Comparison of ENCODE assay signal across 10 cellular contexts in genomic region chr2:60925994-60926750, GRCh38. TPM values are rescaled to one million over a fixed set of nuclear protein-coding genes. Genes with fewer than 3 reads are reported as not detected.
DNase-seq lines count a peak whose midpoint lies in the region; ATAC-seq and TF ChIP-seq lines count a peak whose summit lies in the region.
"Had no signal": no experiment of that assay in that cellular context is flagged by ENCODE, and none has a peak within 500 bp of the region (broad histone marks: within the 10 kb centered on the region; RNA-seq: fewer than 3 reads in every experiment).

No MANE protein-coding gene starts in this region.

- no peaks in the 10 kb centered on the region for H3K9me3 Mint-ChIP-seq in mesothelial cell of epicardium
- H3K9me3 Mint-ChIP-seq in activated CD8-positive, alpha-beta T cell treated with anti-CD3 and anti-CD28 coated beads, Interleukin-2, amount 10 ng/mL, durations not matched to agents 7 days and 5 days (ENCODE audit: insufficient read depth), result no peaks in the 10 kb centered on the region

- intact Hi-C loops in body of pancreas (cut with DNase I), result no loop called here

- no peaks in the 10 kb centered on the region for H3K27me3 Mint-ChIP-seq in mesothelial cell of epicardium (ENCODE audit: low read depth)
- no peaks in the 10 kb centered on the region for H3K27me3 Mint-ChIP-seq in activated CD8-positive, alpha-beta T cell treated with anti-CD3 and anti-CD28 coated beads, Interleukin-2, amount 10 ng/mL, durations not matched to agents 7 days and 5 days (ENCODE audit: low read depth)

- H3K9me3 ChIP-seq in body of pancreas, result no peaks in the 10 kb centered on the region

- H3K36me3 ChIP-seq in body of pancreas (replicated peaks in 1 of 2; ENCODE audit: insufficient read depth in 1 of 2, low read depth in 2 of 2), result peaks cover 6 to 17% of the 10 kb centered on the region in 2 donors

- POLR2A ChIA-PET in activated CD8-positive, alpha-beta T cell treated with anti-CD3 and anti-CD28 coated beads, Interleukin-2, amount 10 ng/mL, durations not matched to agents 7 days and 5 days (lab: Charles Lee), result no interaction called here

- H3K4me1 Mint-ChIP-seq in mesothelial cell of epicardium, result peaks cover 20% of the 10 kb centered on the region
- H3K4me1 Mint-ChIP-seq in activated CD8-positive, alpha-beta T cell treated with anti-CD3 and anti-CD28 coated beads, Interleukin-2, amount 10 ng/mL, durations not matched to agents 7 days and 5 days (ENCODE audit: low read depth), result peaks cover 13% of the 10 kb centered on the region

- 71 to 85% methylated on average over 7 of the region's 7 CpGs for WGBS in body of pancreas, 2 donors

- CTCF ChIA-PET in activated CD8-positive, alpha-beta T cell treated with anti-CD3 and anti-CD28 coated beads, Interleukin-2, amount 10 ng/mL, durations not matched to agents 7 days and 5 days (lab: Charles Lee), result interaction anchor here (1.3 to 1.6 kb wide), 2 partner anchors 32 to 72 kb away, joined by 3 to 4 read pairs; no protein-coding TSS in a partner anchor

- peaks cover 6% of the 10 kb centered on the region for H3K4me1 ChIP-seq in body of pancreas

- peak overlapping the region in 1 of 4 donors; percentile 29 for H3K27ac ChIP-seq in body of pancreas

- H3K27ac Mint-ChIP-seq in mesothelial cell of epicardium, result peak overlapping the region; percentile 93
- H3K27ac Mint-ChIP-seq in activated CD8-positive, alpha-beta T cell treated with anti-CD3 and anti-CD28 coated beads, Interleukin-2, amount 10 ng/mL, durations not matched to agents 7 days and 5 days, result no peak overlapping the region

- no peak overlapping the region for H3K4me3 Mint-ChIP-seq in mesothelial cell of epicardium
- H3K4me3 Mint-ChIP-seq in activated CD8-positive, alpha-beta T cell treated with anti-CD3 and anti-CD28 coated beads, Interleukin-2, amount 10 ng/mL, durations not matched to agents 7 days and 5 days, result no peak overlapping the region

- H3K36me3 Mint-ChIP-seq in mesothelial cell of epicardium, result peaks cover 27% of the 10 kb centered on the region
- H3K36me3 Mint-ChIP-seq in activated CD8-positive, alpha-beta T cell treated with anti-CD3 and anti-CD28 coated beads, Interleukin-2, amount 10 ng/mL, durations not matched to agents 7 days and 5 days (ENCODE audit: low read depth), result peaks cover 42% of the 10 kb centered on the region

- TF ChIP-seq POLR2A in body of pancreas (IDR thresholded peaks at IDR 0.05), result no peak

- TF ChIP-seq CTCF in body of pancreas (IDR thresholded peaks at IDR 0.05) (no peak), mesothelial cell of epicardium (IDR thresholded peaks at IDR 0.05; ENCODE audit: unreplicated experiment) (no peak)

- no peak overlapping the region for H3K4me3 ChIP-seq in body of pancreas

- peak; percentile 59 for DNase-seq in NCI-H1105 treated with DMSO at 0.1 percent for 48 hours (lab: John Stamatoyannopoulos, UW)
- DNase-seq in NCI-H1105 (lab: John Stamatoyannopoulos, UW), result no peak
- peak; percentile 49 for DNase-seq in M059J (ENCODE audit: low read depth)
- DNase-seq in body of pancreas, result no peak
- DNase-seq in mesothelial cell of epicardium (ENCODE audit: low spot score in 2 of 2, unreplicated experiment in 2 of 2), result no peak
- no peak for DNase-seq in stimulated activated CD4-positive, alpha-beta T cell treated with anti-CD3 and anti-CD28 coated beads, Interleukin-1b, Interleukin-23, amount 100 ng/mL, for 48 hours
- DNase-seq in activated CD8-positive, alpha-beta T cell treated with anti-CD3 and anti-CD28 coated beads, Interleukin-2, amount 10 ng/mL, durations not matched to agents 7 days and 5 days, result no peak
- no peak for DNase-seq in NCI-H1092 treated with DMSO at 0.1 percent for 48 hours (lab: John Stamatoyannopoulos, UW)
- DNase-seq: NCI-H2227 treated with DMSO at 0.1 percent for 48 hours, right cardiac atrium had no signal

- no peaks in the 10 kb centered on the region for H3K27me3 ChIP-seq in body of pancreas

- ATAC-seq in body of pancreas, result peak; percentile 21
- ATAC-seq in activated CD8-positive, alpha-beta T cell treated with anti-CD3 and anti-CD28 coated beads, Interleukin-2, amount 10 ng/mL, durations not matched to agents 7 days and 5 days, result no peak
- ATAC-seq: right cardiac atrium had no signal

RNA-seq across cellular contexts. Expression of gene REL, which starts 44.8 kb away (rescaled TPM):
- total RNA-seq in M059J (2014; rRNA removed; shearing (Covaris generic)), result 1.4 and 3.7 TPM in 2 replicates
- 10 to 100 TPM; 10.4 to 11.2 TPM for total RNA-seq in body of pancreas
- total RNA-seq in mesothelial cell of epicardium, result 27.8 to 29.8 TPM (median 29.4 TPM) in 3 replicates
- total RNA-seq in activated CD8-positive, alpha-beta T cell treated with anti-CD3 and anti-CD28 coated beads, Interleukin-2, amount 10 ng/mL, durations not matched to agents 7 days and 5 days, result 10 to 100 TPM; 20.1 to 21.6 TPM

Comparison
In these comparisons a context has a peak if more than half of its experiments do, and no peak if none do; other contexts are left out.
1. DNase-seq: peak in NCI-H1105 treated with DMSO at 0.1 percent for 48 hours (single experiment) and M059J (single experiment); none in NCI-H1105 (single experiment), body of pancreas (0 of 4), mesothelial cell of epicardium (0 of 2), stimulated activated CD4-positive, alpha-beta T cell treated with anti-CD3 and anti-CD28 coated beads, Interleukin-1b, Interleukin-23, amount 100 ng/mL, for 48 hours (single experiment), activated CD8-positive, alpha-beta T cell treated with anti-CD3 and anti-CD28 coated beads, Interleukin-2, amount 10 ng/mL, durations not matched to agents 7 days and 5 days (single experiment) and NCI-H1092 treated with DMSO at 0.1 percent for 48 hours (single experiment).